Comparison of ENCODE assay signal across 25 cellular contexts in genomic region chr7:96217147-96217546, GRCh38.
"Had no signal": no experiment of that assay in that cellular context is flagged by ENCODE, and none has a peak within 500 bp of the region (broad histone marks: within the 10 kb centered on the region; RNA-seq: fewer than 3 reads in every experiment).

No MANE protein-coding gene starts in this region.

- H3K27me3 ChIP-seq: colonic mucosa, gastroesophageal sphincter, heart left ventricle, hepatocyte, spleen, testis, tibial artery had no signal

- H3K4me2 ChIP-seq: hepatocyte had no signal

- H2AFZ ChIP-seq: hepatocyte had no signal

- DNase-seq: colonic mucosa; effector CD8-positive, alpha-beta T cell; endodermal cell; foreskin fibroblast; heart left ventricle; left cardiac atrium; left ventricle myocardium inferior; lower lobe of right lung; naive thymus-derived CD8-positive, alpha-beta T cell; nephron progenitor cell; nucleus accumbens; psoas muscle; right cardiac atrium; spleen; stimulated activated CD4-positive, alpha-beta T cell treated with anti-CD3 and anti-CD28 coated beads, Interleukin-4, amount 100 ng/mL, for 4 hours; stimulated activated naive CD8-positive, alpha-beta T cell treated with anti-CD3 and anti-CD28 coated beads, Interleukin-15, Interleukin-2, amounts not matched to agents 100 U/mL and 50 U/mL, for 24 hours; substantia nigra; testis; tibial artery had no signal

- H3K4me1 ChIP-seq: colonic mucosa, gastroesophageal sphincter, lower lobe of right lung, testis had no signal

- H3K79me2 ChIP-seq: hepatocyte had no signal

- H3K9me3 ChIP-seq: colonic mucosa, lower lobe of right lung, psoas muscle, testis, tibial artery had no signal

- H3K27ac ChIP-seq: colonic mucosa, epithelial cell of prostate, gastroesophageal sphincter, heart left ventricle, hepatocyte, left ventricle myocardium inferior, lower lobe of right lung, psoas muscle, skin epidermis, spleen, testis, tibial artery had no signal

- H3K36me3 ChIP-seq: colonic mucosa, gastroesophageal sphincter, heart left ventricle, left ventricle myocardium inferior, lower lobe of right lung, tibial artery had no signal

- ATAC-seq: esophagus mucosa; gastroesophageal sphincter; heart left ventricle; left cardiac atrium; lower lobe of right lung; naive thymus-derived CD8-positive, alpha-beta T cell; psoas muscle; right cardiac atrium; stimulated activated memory B cell treated with anti-CD40 and anti-IgM and Interleukin-4, amounts not matched to agents 10 μg/mL and 1 μg/mL and 100 μg/mL, for 72 hours; stimulated activated naive CD8-positive, alpha-beta T cell treated with anti-CD3 and anti-CD28 coated beads, Interleukin-15, Interleukin-2, amounts not matched to agents 100 U/mL and 50 U/mL, for 24 hours had no signal

- H3K4me3 ChIP-seq: colonic mucosa, gastroesophageal sphincter, heart left ventricle, hepatocyte, left ventricle myocardium inferior, lower lobe of right lung, psoas muscle, skin epidermis, spleen, testis, tibial artery had no signal
